34 cellular contexts compared by ENCODE assay signal in the genomic region with DNA sequence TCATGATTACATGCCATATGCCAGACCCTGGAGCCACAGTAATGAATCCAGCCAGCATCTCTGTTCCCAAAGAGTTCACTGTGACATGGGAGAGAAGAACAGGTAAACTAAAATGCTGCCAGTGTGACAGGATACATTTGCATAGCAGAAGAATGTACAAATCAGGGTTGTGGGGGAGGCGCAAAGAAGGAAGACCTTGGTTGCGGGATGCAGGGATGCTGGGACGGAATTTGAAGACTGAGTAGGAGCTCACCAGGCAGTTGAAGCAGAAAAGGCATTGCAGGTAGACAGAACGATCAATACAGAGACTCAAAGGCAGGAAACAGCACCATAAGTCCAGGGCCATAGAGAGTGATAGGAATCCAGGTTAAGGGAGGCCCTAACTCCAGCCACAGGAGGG.
"Had no signal": no experiment of that assay in that cellular context is flagged by ENCODE, and none has a peak within 500 bp of the region (broad histone marks: within the 10 kb centered on the region; RNA-seq: fewer than 3 reads in every experiment).

No MANE protein-coding gene starts in this region.

- DNase-seq: activated CD4-positive, alpha-beta memory T cell treated with anti-CD3 and anti-CD28 coated beads, Interleukin-2, amount 10 ng/mL, durations not matched to agents 7 days and 5 days; activated CD4-positive, alpha-beta T cell treated with anti-CD3 and anti-CD28 coated beads for 1 hour; activated CD4-positive, alpha-beta T cell treated with anti-CD3 and anti-CD28 coated beads for 48 hours; activated CD4-positive, CD25-positive, alpha-beta regulatory T cell; activated CD8-positive, alpha-beta memory T cell treated with anti-CD3 and anti-CD28 coated beads for 24 hours; activated CD8-positive, alpha-beta memory T cell treated with anti-CD3 and anti-CD28 coated beads, Interleukin-2, amount 10 ng/mL, durations not matched to agents 7 days and 5 days; activated CD8-positive, alpha-beta memory T cell treated with anti-CD3 and anti-CD28 coated beads, Interleukin-2, amount 50 U/mL, for 48 hours; activated effector memory CD4-positive, alpha-beta T cell treated with Interleukin-2 at 50 U/mL for 16 hours; activated naive CD4-positive, alpha-beta T cell; activated naive CD4-positive, alpha-beta T cell treated with anti-CD3 and anti-CD28 coated beads, Interleukin-2, amount 50 U/mL, for 16 hours; activated naive CD8-positive, alpha-beta T cell treated with anti-CD3 and anti-CD28 coated beads for 36 hours; activated T-cell treated with anti-CD3 and anti-CD28 coated beads, Interleukin-2, amount 50 U/mL, for 48 hours; amniotic stem cell; Karpas-422; KBM-7; MG63; NCI-H1048; NCI-H1105 treated with DMSO at 0.1 percent for 48 hours; NCI-H1436; NCI-H1694; NCI-H1930; NCI-H2081 treated with DMSO at 0.1 percent for 48 hours; NCI-H226; NCI-H446 treated with DMSO at 0.1 percent for 48 hours; NCI-H524; NCI-H748 treated with DMSO at 0.1 percent for 48 hours; Right ventricle myocardium superior; SW 1271; T-helper 1 cell; T-helper 2 cell; T-helper 9 cell; WERI-Rb-1 had no signal

- H3K27ac ChIP-seq: ascending aorta, breast epithelium, WERI-Rb-1 had no signal

- H3K4me1 Mint-ChIP-seq: activated CD4-positive, alpha-beta memory T cell treated with anti-CD3 and anti-CD28 coated beads, Interleukin-2, amount 10 ng/mL, durations not matched to agents 7 days and 5 days; activated CD8-positive, alpha-beta memory T cell treated with anti-CD3 and anti-CD28 coated beads, Interleukin-2, amount 10 ng/mL, durations not matched to agents 7 days and 5 days had no signal

- H3K36me3 Mint-ChIP-seq: activated CD8-positive, alpha-beta memory T cell treated with anti-CD3 and anti-CD28 coated beads, Interleukin-2, amount 10 ng/mL, durations not matched to agents 7 days and 5 days; activated naive CD8-positive, alpha-beta T cell treated with anti-CD3 and anti-CD28 coated beads for 36 hours had no signal

- H3K36me3 ChIP-seq: ascending aorta, breast epithelium, MG63, WERI-Rb-1 had no signal

- H3K4me1 ChIP-seq: ascending aorta, breast epithelium had no signal

- H3K4me3 ChIP-seq: ascending aorta, breast epithelium, MG63 had no signal

- H3K27me3 ChIP-seq: ascending aorta had no signal

- H3K4me3 Mint-ChIP-seq: activated CD4-positive, alpha-beta memory T cell treated with anti-CD3 and anti-CD28 coated beads, Interleukin-2, amount 10 ng/mL, durations not matched to agents 7 days and 5 days; activated CD8-positive, alpha-beta memory T cell treated with anti-CD3 and anti-CD28 coated beads, Interleukin-2, amount 10 ng/mL, durations not matched to agents 7 days and 5 days; activated naive CD8-positive, alpha-beta T cell treated with anti-CD3 and anti-CD28 coated beads for 36 hours had no signal

- H3K27ac Mint-ChIP-seq: activated CD4-positive, alpha-beta memory T cell treated with anti-CD3 and anti-CD28 coated beads, Interleukin-2, amount 10 ng/mL, durations not matched to agents 7 days and 5 days; activated CD8-positive, alpha-beta memory T cell treated with anti-CD3 and anti-CD28 coated beads, Interleukin-2, amount 10 ng/mL, durations not matched to agents 7 days and 5 days; activated naive CD8-positive, alpha-beta T cell treated with anti-CD3 and anti-CD28 coated beads for 36 hours had no signal

- ATAC-seq: activated CD8-positive, alpha-beta memory T cell treated with anti-CD3 and anti-CD28 coated beads, Interleukin-2, amount 10 ng/mL, durations not matched to agents 7 days and 5 days had no signal

- H3K9me3 Mint-ChIP-seq: activated CD4-positive, alpha-beta memory T cell treated with anti-CD3 and anti-CD28 coated beads, Interleukin-2, amount 10 ng/mL, durations not matched to agents 7 days and 5 days; activated naive CD8-positive, alpha-beta T cell treated with anti-CD3 and anti-CD28 coated beads for 36 hours had no signal

- H3K9me3 ChIP-seq: ascending aorta, breast epithelium, MG63 had no signal
